Comparison of ENCODE assay signal across 12 cellular contexts in genomic region chr6:139708342-139709199, GRCh38.
DNase-seq lines count a peak whose midpoint lies in the region; ATAC-seq, FAIRE-seq and TF ChIP-seq lines count a peak whose summit lies in the region.
"Had no signal": no experiment of that assay in that cellular context is flagged by ENCODE, and none has a peak within 500 bp of the region (broad histone marks: within the 10 kb centered on the region; RNA-seq: fewer than 3 reads in every experiment).

No MANE protein-coding gene starts in this region.

- FAIRE-seq in K562 (lab: Jason Lieb, UNC) (no peak), urothelium cell line (lab: Jason Lieb, UNC) (no peak)
- FAIRE-seq: GM18507, islet of Langerhans had no signal

- H4K20me1 ChIP-seq in K562 (replicated peaks; ENCODE audit: control insufficient read depth, insufficient read depth, low read length), result no peaks in the 10 kb centered on the region

- intact Hi-C loops in left ventricle myocardium inferior (cut with micrococcal nuclease) (no loop called here), K562 (cut with micrococcal nuclease) (no loop called here), left lung (cut with DNase I) (no loop called here)

- H2AFZ ChIP-seq in K562 (ENCODE audit: low read depth, low read length), result peak overlapping the region; percentile 47

- no peak overlapping the region for H3K4me3 ChIP-seq in cardiac muscle cell
- H3K4me3 ChIP-seq in left ventricle myocardium inferior, result no peak overlapping the region
- no peak overlapping the region for H3K4me3 ChIP-seq in K562
- no peak overlapping the region for H3K4me3 ChIP-seq in left lung
- H3K4me3 ChIP-seq in WERI-Rb-1 (ENCODE audit: low read depth, low read length), result no peak overlapping the region

- H3K4me2 ChIP-seq in K562 (ENCODE audit: insufficient read depth, low read length), result no peak overlapping the region

- no peak overlapping the region for H3K9ac ChIP-seq in K562 (ENCODE audit: insufficient read depth in 1 of 2, low read depth in 2 of 2, low read length in 2 of 2)

- peak; percentile 52; the same call in 2 of the 3 replicates for ATAC-seq in K562
- peak; percentile 94 for ATAC-seq in left lung

- WGBS in K562 (ENCODE audit: insufficient coverage, low coverage, missing lambda C conversion rate), result 9% methylated on average over 6 of the region's 6 CpGs

- no peaks in the 10 kb centered on the region for H3K79me2 ChIP-seq in K562 (ENCODE audit: control insufficient read depth, insufficient read depth, low read length)

- TF ChIP-seq EP300 in K562 (IDR thresholded peaks at IDR 0.05; ENCODE audit: low read length), result no peak

- H3K36me3 ChIP-seq in cardiac muscle cell, result no peaks in the 10 kb centered on the region
- no peaks in the 10 kb centered on the region for H3K36me3 ChIP-seq in left ventricle myocardium inferior
- H3K36me3 ChIP-seq in K562 (ENCODE audit: control insufficient read depth, insufficient read depth, low read length), result no peaks in the 10 kb centered on the region
- no peaks in the 10 kb centered on the region for H3K36me3 ChIP-seq in left lung
- no peaks in the 10 kb centered on the region for H3K36me3 ChIP-seq in WERI-Rb-1

- H3K9me3 ChIP-seq in cardiac muscle cell (ENCODE audit: low read depth) (no peaks in the 10 kb centered on the region), left ventricle myocardium inferior (replicated peaks) (peaks cover 8% of the 10 kb centered on the region), K562 (replicated peaks; ENCODE audit: control insufficient read depth, insufficient read depth, low read depth, low read length) (0 out of 2 replicates have a peak, but pooled peaks cover 4% of the 10 kb centered on the region), left lung (peaks cover 0 to 7% of the 10 kb centered on the region in 2 donors), WERI-Rb-1 (ENCODE audit: severe bottlenecking) (no peaks in the 10 kb centered on the region)

- in situ Hi-C loops in K562 (cut with MboI), result no loop called here

- H3K27me3 ChIP-seq in cardiac muscle cell (no peaks in the 10 kb centered on the region), left ventricle myocardium inferior (ENCODE audit: low read depth) (no peaks in the 10 kb centered on the region), K562 (ENCODE audit: control insufficient read depth in 2 of 2, insufficient read depth in 2 of 2, low read length in 2 of 2) (no peaks in the 10 kb centered on the region), left lung (no peaks in the 10 kb centered on the region), WERI-Rb-1 (ENCODE audit: insufficient read depth, low read depth, severe bottlenecking) (no peaks in the 10 kb centered on the region)

- POLR2A ChIA-PET in K562 (lab: Yijun Ruan, JAX), result interaction anchor here (0.9 to 1.9 kb wide), 4 partner anchors 14 to 336 kb away, joined by 3 to 7 read pairs (median 4); partner anchors contain the start of gene CITED2

- TF ChIP-seq CTCF in cardiac muscle cell (IDR thresholded peaks at IDR 0.05; ENCODE audit: low read depth, low read length) (no peak), left ventricle myocardium inferior (IDR thresholded peaks at IDR 0.05; ENCODE audit: borderline replicate concordance) (no peak), K562 (IDR thresholded peaks at IDR 0.05 in 2 of 3, conservative IDR thresholded peaks at IDR 0.05 in 1 of 3; ENCODE audit: insufficient read depth in 2 of 3, low read depth in 1 of 3, low read length in 3 of 3) (no peak), left lung (IDR thresholded peaks at IDR 0.05) (no peak), WERI-Rb-1 (IDR thresholded peaks at IDR 0.05; ENCODE audit: low read depth, low read length) (no peak)

- H3K4me1 ChIP-seq in cardiac muscle cell (ENCODE audit: low read depth) (peaks cover 18% of the 10 kb centered on the region), left ventricle myocardium inferior (peaks cover 24% of the 10 kb centered on the region), K562 (replicated peaks in 1 of 2; ENCODE audit: control insufficient read depth in 2 of 2, insufficient read depth in 2 of 2, low read length in 2 of 2) (peaks cover 0 to 11% of the 10 kb centered on the region in 2 experiments; a peak in 4 of 5 replicates), left lung (peaks cover 5 to 6% of the 10 kb centered on the region in 2 donors)

- H3K27ac ChIP-seq in cardiac muscle cell (peak overlapping the region; percentile 80), left ventricle myocardium inferior (replicated peaks) (no peak overlapping the region), K562 (ENCODE audit: extremely low read depth, low read depth, low read length) (no peak overlapping the region), left lung (peak overlapping the region in 1 of 2 donors; percentile 30), WERI-Rb-1 (no peak overlapping the region)

- no TSS peak for BruUV-seq in K562 (replicated peaks; lab: Mats Ljungman, UMichigan)

- peak; percentile 85 to 88 for DNase-seq in cardiac muscle cell (ENCODE audit: low read depth in 1 of 2, low spot score in 1 of 2)
- DNase-seq in left ventricle myocardium inferior, result no peak
- peak in 1 of 4 experiments; percentile 18 for DNase-seq in K562 (ENCODE audit: extremely low read depth in 1 of 4, low spot score in 3 of 4)
- no peak for DNase-seq in left lung
- peak; percentile 80 for DNase-seq in urothelium cell line (ENCODE audit: low spot score)
- DNase-seq in activated naive CD4-positive, alpha-beta T cell (lab: John Stamatoyannopoulos, UW), result no peak
- DNase-seq in NCI-H146 treated with DMSO at 0.1 percent for 48 hours (lab: John Stamatoyannopoulos, UW; ENCODE audit: unreplicated experiment), result no peak
- DNase-seq in WERI-Rb-1, result no peak
- DNase-seq: activated naive CD8-positive, alpha-beta T cell treated with anti-CD3 and anti-CD28 coated beads, Interleukin-2, amount 10 ng/mL, durations not matched to agents 7 days and 5 days; NCI-H1092 had no signal

- no peaks in the 10 kb centered on the region for H3K9me1 ChIP-seq in K562 (ENCODE audit: control insufficient read depth, insufficient read depth, low read length)

- TF ChIP-seq RAD21 in K562 (CRISPR knock-in tag; conservative IDR thresholded peaks at IDR 0.05 in 1 of 2, IDR thresholded peaks at IDR 0.05 in 1 of 2), result no peak

- TF ChIP-seq POLR2A in K562 (conservative IDR thresholded peaks at IDR 0.05), result no peak

- CTCF ChIA-PET in K562 (lab: Yijun Ruan, JAX; ENCODE audit: low intra/inter-chr PET ratio), result no interaction called here

TF ChIP-seq in K562, 482 proteins besides CTCF, POLR2A, EP300 and RAD21 (continues in another document):
- TF ChIP-seq NR2C2 (CRISPR knock-in tag; IDR thresholded peaks at IDR 0.05), result no peak
- no peak for TF ChIP-seq NR2C2 (tag; IDR thresholded peaks at IDR 0.05)
- no peak for TF ChIP-seq CCNT2 (IDR thresholded peaks at IDR 0.05; ENCODE audit: borderline replicate concordance, extremely low read depth, insufficient read length, low read depth, low read length)
- no peak for TF ChIP-seq CTCFL (IDR thresholded peaks at IDR 0.05; ENCODE audit: borderline replicate concordance, insufficient read depth, low read depth, low read length, poor library complexity, severe bottlenecking)
- peak in 1 of 2 experiments; percentile 68; a peak in 1 of 4 replicates for TF ChIP-seq TEAD1 (CRISPR knock-in tag; IDR thresholded peaks at IDR 0.05)
- no peak for TF ChIP-seq RBM39 (optimal IDR thresholded peaks at IDR 0.05; ENCODE audit: low read depth, low read length)
- peak; percentile 73 for TF ChIP-seq TEAD4 (IDR thresholded peaks at IDR 0.05; ENCODE audit: low read length)
- no peak for TF ChIP-seq TEAD4 (CRISPR knock-in tag; IDR thresholded peaks at IDR 0.05; ENCODE audit: borderline replicate concordance)
- no peak for TF ChIP-seq BDP1 (IDR thresholded peaks at IDR 0.05; ENCODE audit: insufficient read depth, insufficient read length)
- no peak for TF ChIP-seq ELF1 (tag; IDR thresholded peaks at IDR 0.05)
- no peak for TF ChIP-seq DLX4 (CRISPR knock-in tag; IDR thresholded peaks at IDR 0.05)
- no peak for TF ChIP-seq DACH1 (IDR thresholded peaks at IDR 0.05; ENCODE audit: partially characterized antibody)
- peak; percentile 52 for TF ChIP-seq FOSL1 (tag; conservative IDR thresholded peaks at IDR 0.05)
- 0 out of 4 replicates have a peak, but pooled peaks of 1 of the 2 experiments have one; percentile 16 for TF ChIP-seq MAZ (CRISPR knock-in tag; conservative IDR thresholded peaks at IDR 0.05 in 1 of 2, IDR thresholded peaks at IDR 0.05 in 1 of 2)
- no peak for TF ChIP-seq SUPT5H (IDR thresholded peaks at IDR 0.05)
- no peak for TF ChIP-seq PPARD (CRISPR knock-in tag; IDR thresholded peaks at IDR 0.05)
- peak; percentile 39 for TF ChIP-seq NFIC (IDR thresholded peaks at IDR 0.05)
- peak; percentile 89 for TF ChIP-seq ESRRA (IDR thresholded peaks at IDR 0.05; ENCODE audit: borderline replicate concordance, low read depth)
- TF ChIP-seq BHLHE40 (IDR thresholded peaks at IDR 0.05; ENCODE audit: low read length), result no peak

Comparison
In these comparisons a context has a peak if more than half of its experiments do, and no peak if none do; other contexts are left out.
1. DNase-seq: peak in cardiac muscle cell (2 of 2) and urothelium cell line (single experiment); none in left ventricle myocardium inferior (single experiment), left lung (0 of 2), activated naive CD4-positive, alpha-beta T cell (0 of 4), NCI-H146 treated with DMSO at 0.1 percent for 48 hours (single experiment) and WERI-Rb-1 (single experiment).